ENCODE assay signal across 15 cellular contexts in the genomic region with DNA sequence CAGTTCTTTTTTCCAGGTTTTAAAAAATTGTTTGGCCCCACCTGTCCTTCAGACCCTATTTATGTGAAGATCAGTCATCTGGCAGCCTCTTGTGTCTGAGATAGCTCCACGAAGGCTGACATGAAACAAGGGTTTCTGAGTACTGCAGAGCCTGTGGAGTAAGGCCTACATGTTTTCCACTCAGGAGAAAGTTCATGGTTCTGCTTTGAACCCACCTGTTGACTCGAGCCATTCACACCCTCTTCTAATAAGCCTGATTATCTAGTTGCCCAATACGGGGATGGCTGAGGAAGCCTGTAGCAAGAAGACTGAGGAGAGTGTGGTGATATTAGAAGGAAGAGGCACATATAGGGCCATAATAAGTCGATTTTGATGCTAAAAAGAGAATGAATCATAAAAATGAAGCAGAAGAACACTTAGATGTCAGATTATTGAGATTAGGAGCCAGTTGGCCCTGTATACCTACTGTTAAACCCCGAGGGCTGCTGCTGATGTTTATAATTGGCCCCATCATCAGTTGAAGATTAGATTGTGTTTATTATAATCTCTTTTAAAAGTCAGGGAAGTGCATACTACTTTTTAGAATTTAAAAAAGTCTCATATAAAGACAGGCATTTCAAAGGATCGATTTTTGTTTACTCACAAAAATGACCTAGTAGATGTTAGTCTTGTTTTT.
DNase-seq lines count a peak whose midpoint lies in the region; ATAC-seq and TF ChIP-seq lines count a peak whose summit lies in the region.
"Had no signal": no experiment of that assay in that cellular context is flagged by ENCODE, and none has a peak within 500 bp of the region (broad histone marks: within the 10 kb centered on the region; RNA-seq: fewer than 3 reads in every experiment).

No MANE protein-coding gene starts in this region.

- TF ChIP-seq CTCF in SK-N-SH (IDR thresholded peaks at IDR 0.05) (no peak), OCI-LY1 (IDR thresholded peaks at IDR 0.05; ENCODE audit: low read length) (no peak), mesothelial cell of epicardium (IDR thresholded peaks at IDR 0.05; ENCODE audit: unreplicated experiment) (no peak), upper lobe of right lung (IDR thresholded peaks at IDR 0.05) (no peak), suprapubic skin (IDR thresholded peaks at IDR 0.05) (no peak)

- H3K27ac ChIP-seq in SK-N-SH (ENCODE audit: low read depth in 2 of 2, low read length in 1 of 2) (no peak overlapping the region), OCI-LY1 (ENCODE audit: low read depth, low read length, poor library complexity, severe bottlenecking) (no peak overlapping the region), upper lobe of right lung (no peak overlapping the region), suprapubic skin (no peak overlapping the region)
- H3K27ac ChIP-seq: HL-60, SJCRH30 had no signal

- peak overlapping the region; percentile 3 for H3K27ac Mint-ChIP-seq in mesothelial cell of epicardium
- H3K27ac Mint-ChIP-seq: CD8-positive, alpha-beta T cell had no signal

- H4K20me1 ChIP-seq in SK-N-SH (ENCODE audit: insufficient read depth) = peaks cover 30% of the 10 kb centered on the region
- no peaks in the 10 kb centered on the region for H4K20me1 ChIP-seq in OCI-LY1 (ENCODE audit: insufficient read depth, low read length)

- H3K9me2 ChIP-seq in SK-N-SH = no peaks in the 10 kb centered on the region
- no peaks in the 10 kb centered on the region for H3K9me2 ChIP-seq in OCI-LY1 (ENCODE audit: low read depth, low read length)

- 62% methylated on average over 6 of the region's 6 CpGs for WGBS in SK-N-SH (ENCODE audit: low lambda C conversion rate)
- 52% methylated on average over 6 of the region's 6 CpGs for WGBS in suprapubic skin

- CTCF ChIA-PET in SK-N-SH (lab: Yijun Ruan, JAX) = interaction anchor here (0.9 to 1.0 kb wide), 2 partner anchors 13 to 329 kb away, joined by 3 read pairs; no protein-coding TSS in a partner anchor

- H3K27me3 ChIP-seq in SK-N-SH (ENCODE audit: insufficient read depth) (no peaks in the 10 kb centered on the region), OCI-LY1 (ENCODE audit: insufficient read depth, low read length) (no peaks in the 10 kb centered on the region), upper lobe of right lung (no peaks in the 10 kb centered on the region), suprapubic skin (no peaks in the 10 kb centered on the region)
- H3K27me3 ChIP-seq: MG63, SJCRH30 had no signal

- H3K9me3 Mint-ChIP-seq in mesothelial cell of epicardium = no peaks in the 10 kb centered on the region
- H3K9me3 Mint-ChIP-seq: CD8-positive, alpha-beta T cell had no signal

- no peaks in the 10 kb centered on the region for H3K27me3 Mint-ChIP-seq in mesothelial cell of epicardium (ENCODE audit: low read depth)

- H3F3A ChIP-seq in SK-N-SH (replicated peaks; ENCODE audit: insufficient read depth) (peaks cover 25% of the 10 kb centered on the region), OCI-LY1 (ENCODE audit: insufficient read depth, low read length) (0 out of 2 replicates have a peak, but pooled peaks cover 5% of the 10 kb centered on the region)

- ATAC-seq in SK-N-SH treated with all-trans-retinoic acid at 6 μM for 48 hours (no peak), upper lobe of right lung (peak; percentile 19), HG02678 (IDR thresholded peaks at IDR 0.05; ENCODE audit: unreplicated experiment) (no peak)
- ATAC-seq: CD8-positive, alpha-beta T cell had no signal

- peaks cover 2% of the 10 kb centered on the region for H3K36me3 Mint-ChIP-seq in mesothelial cell of epicardium
- H3K36me3 Mint-ChIP-seq: CD8-positive, alpha-beta T cell had no signal

- H3K4me3 ChIP-seq in SK-N-SH (ENCODE audit: low read depth in 2 of 2, low read length in 1 of 2) (no peak overlapping the region), OCI-LY1 (ENCODE audit: low read depth, low read length, poor library complexity, severe bottlenecking) (no peak overlapping the region), upper lobe of right lung (no peak overlapping the region), suprapubic skin (no peak overlapping the region)
- H3K4me3 ChIP-seq: MG63, SJCRH30 had no signal

- DNase-seq in SK-N-SH (no peak), mesothelial cell of epicardium (ENCODE audit: low spot score in 2 of 2, unreplicated experiment in 2 of 2) (no peak), upper lobe of right lung (no peak), putamen (ENCODE audit: low spot score) (no peak), suprapubic skin (ENCODE audit: low spot score in 2 of 2) (no peak)
- DNase-seq: CD8-positive, alpha-beta T cell; DMS79; H7; MG63; NCI-H1092; SJCRH30 had no signal

- H3K4me3 Mint-ChIP-seq in mesothelial cell of epicardium = no peak overlapping the region
- H3K4me3 Mint-ChIP-seq: CD8-positive, alpha-beta T cell had no signal

- H3K4me1 ChIP-seq in SK-N-SH (ENCODE audit: control insufficient read depth in 1 of 2, insufficient read depth in 2 of 2, low read depth in 1 of 2, low read length in 1 of 2) = peaks cover 24 to 37% of the 10 kb centered on the region in 2 experiments
- H3K4me1 ChIP-seq in OCI-LY1 (ENCODE audit: insufficient read depth, low read length, severe bottlenecking) = peaks cover 49% of the 10 kb centered on the region
- peaks cover 5% of the 10 kb centered on the region for H3K4me1 ChIP-seq in upper lobe of right lung
- peaks cover 5% of the 10 kb centered on the region for H3K4me1 ChIP-seq in suprapubic skin

- no peak for TF ChIP-seq POLR2A in suprapubic skin (IDR thresholded peaks at IDR 0.05)

- H2AFZ ChIP-seq in SK-N-SH (ENCODE audit: low read depth) = no peak overlapping the region
- peak overlapping the region; percentile 8 for H2AFZ ChIP-seq in OCI-LY1 (ENCODE audit: low read length)

- no peak for TF ChIP-seq RAD21 in SK-N-SH (IDR thresholded peaks at IDR 0.05; ENCODE audit: low read length)

- POLR2A ChIA-PET in SK-N-SH (lab: Yijun Ruan, JAX) = no interaction called here

- H3K4me2 ChIP-seq in SK-N-SH (no peak overlapping the region), OCI-LY1 (ENCODE audit: low read length) (peak overlapping the region; percentile 33; the same call in 1 of the 2 replicates)

- peaks cover 23% of the 10 kb centered on the region for H3K4me1 Mint-ChIP-seq in mesothelial cell of epicardium

- TF ChIP-seq EP300 in SK-N-SH (IDR thresholded peaks at IDR 0.05; ENCODE audit: borderline replicate concordance in 1 of 2, low read depth in 1 of 2, low read length in 1 of 2) (no peak), suprapubic skin (IDR thresholded peaks at IDR 0.05) (no peak)

- H3K36me3 ChIP-seq in SK-N-SH (replicated peaks in 1 of 2; ENCODE audit: control insufficient read depth in 1 of 2, insufficient read depth in 2 of 2, low read length in 1 of 2) (peaks cover 0 to 17% of the 10 kb centered on the region in 2 experiments), OCI-LY1 (ENCODE audit: insufficient read depth, low read length) (no peaks in the 10 kb centered on the region), upper lobe of right lung (no peaks in the 10 kb centered on the region), suprapubic skin (no peaks in the 10 kb centered on the region)
- H3K36me3 ChIP-seq: MG63 had no signal

- peaks cover 62% of the 10 kb centered on the region for H3K79me2 ChIP-seq in SK-N-SH (ENCODE audit: insufficient read depth)
- peaks cover 6% of the 10 kb centered on the region for H3K79me2 ChIP-seq in OCI-LY1 (ENCODE audit: insufficient read depth, low read length)

- H3K9me3 ChIP-seq in SK-N-SH (no peaks in the 10 kb centered on the region), OCI-LY1 (ENCODE audit: low read length) (no peaks in the 10 kb centered on the region), upper lobe of right lung (no peaks in the 10 kb centered on the region), suprapubic skin (no peaks in the 10 kb centered on the region)
- H3K9me3 ChIP-seq: MG63, SJCRH30 had no signal

- intact Hi-C loops in upper lobe of right lung (cut with DNase I) = no loop called here

- H3K9ac ChIP-seq in SK-N-SH (no peak overlapping the region), OCI-LY1 (ENCODE audit: low read length) (no peak overlapping the region)

TF ChIP-seq in SK-N-SH, 30 proteins besides CTCF, POLR2A, EP300 and RAD21:
- TF ChIP-seq RXRA (IDR thresholded peaks at IDR 0.05; ENCODE audit: borderline replicate concordance, low read depth) (no peak), TCF12 (IDR thresholded peaks at IDR 0.05) (no peak), GATA2 (CRISPR knock-in tag; IDR thresholded peaks at IDR 0.05) (0 out of 2 replicates have a peak, but pooled peaks have one; percentile 12), CHD2 (IDR thresholded peaks at IDR 0.05; ENCODE audit: low read length, partially characterized antibody) (no peak)

TF ChIP-seq in SK-N-SH treated with all-trans-retinoic acid at 6 μM for 48 hours, 23 proteins besides CTCF, POLR2A, EP300 and RAD21 (continues in another document):
- TF ChIP-seq ESRRG (CRISPR knock-in tag; IDR thresholded peaks at IDR 0.05) = no peak
- TF ChIP-seq, protein P1, sequence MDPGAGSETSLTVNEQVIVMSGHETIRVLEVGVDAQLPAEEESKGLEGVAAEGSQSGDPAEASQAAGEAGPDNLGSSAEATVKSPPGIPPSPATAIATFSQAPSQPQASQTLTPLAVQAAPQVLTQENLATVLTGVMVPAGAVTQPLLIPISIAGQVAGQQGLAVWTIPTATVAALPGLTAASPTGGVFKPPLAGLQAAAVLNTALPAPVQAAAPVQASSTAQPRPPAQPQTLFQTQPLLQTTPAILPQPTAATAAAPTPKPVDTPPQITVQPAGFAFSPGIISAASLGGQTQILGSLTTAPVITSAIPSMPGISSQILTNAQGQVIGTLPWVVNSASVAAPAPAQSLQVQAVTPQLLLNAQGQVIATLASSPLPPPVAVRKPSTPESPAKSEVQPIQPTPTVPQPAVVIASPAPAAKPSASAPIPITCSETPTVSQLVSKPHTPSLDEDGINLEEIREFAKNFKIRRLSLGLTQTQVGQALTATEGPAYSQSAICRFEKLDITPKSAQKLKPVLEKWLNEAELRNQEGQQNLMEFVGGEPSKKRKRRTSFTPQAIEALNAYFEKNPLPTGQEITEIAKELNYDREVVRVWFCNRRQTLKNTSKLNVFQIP (CRISPR knock-in tag; IDR thresholded peaks at IDR 0.05; ENCODE audit: borderline replicate concordance, low read depth) = no peak
- TF ChIP-seq CSRNP3 (CRISPR knock-in tag; IDR thresholded peaks at IDR 0.05) = no peak
- TF ChIP-seq BACH2 (CRISPR knock-in tag; IDR thresholded peaks at IDR 0.05; ENCODE audit: borderline replicate concordance) = no peak
- TF ChIP-seq ZC3H10 (CRISPR knock-in tag; IDR thresholded peaks at IDR 0.05) = no peak
- TF ChIP-seq ISL1 (CRISPR knock-in tag; IDR thresholded peaks at IDR 0.05) = no peak
